Comparison of ENCODE assay signal across 8 cellular contexts in genomic region chr17:45060824-45061605, GRCh38. TPM values are rescaled to one million over a fixed set of nuclear protein-coding genes. Genes with fewer than 3 reads are reported as not detected.
A peak's percentile ranks its signal among the peaks of the same experiment; 100 is the strongest.
DNase-seq lines count a peak whose midpoint lies in the region; ATAC-seq, FAIRE-seq and TF ChIP-seq lines count a peak whose summit lies in the region.

Gene NMT1 (plus strand): TSS chr17:45061317. CDS start chr17:45061330, 13 bp downstream.

- no peaks in the 10 kb centered on the region for H3K36me3 ChIP-seq in bronchial epithelial cell (ENCODE audit: control insufficient read depth, insufficient read depth, low read length)
- H3K36me3 ChIP-seq in small intestine (ENCODE audit: control insufficient read depth in 2 of 2, insufficient read depth in 2 of 2, low read length in 2 of 2): no peaks in the 10 kb centered on the region

- TF ChIP-seq CTCF in AG04449 (IDR thresholded peaks at IDR 0.05; ENCODE audit: insufficient read depth, low read length, missing control alignments) (no peak), WI38 (IDR thresholded peaks at IDR 0.05; ENCODE audit: low read depth, low read length) (no peak), bronchial epithelial cell (IDR thresholded peaks at IDR 0.05; ENCODE audit: insufficient read depth, low read length, severe bottlenecking) (no peak)

- ATAC-seq in GM18907 (IDR thresholded peaks at IDR 0.05; ENCODE audit: unreplicated experiment) (peak; percentile 87), HG03159 (IDR thresholded peaks at IDR 0.05; ENCODE audit: unreplicated experiment) (peak; percentile 83)

- H3K9me3 ChIP-seq in small intestine (ENCODE audit: control insufficient read depth, low read depth): no peaks in the 10 kb centered on the region

- DNase-seq in AG04449 (ENCODE audit: low read depth, low spot score): peak; percentile 92
- peak; percentile 99 for DNase-seq in NCI-H2227 treated with DMSO at 0.1 percent for 48 hours (lab: John Stamatoyannopoulos, UW)
- DNase-seq in bronchial epithelial cell (ENCODE audit: low read depth): peak; percentile 98
- DNase-seq in iPS-NIHi11 (ENCODE audit: low spot score): peak; percentile 92
- DNase-seq in small intestine: peak; percentile 100

- peak within 1 kb of the TSS; percentile 58 to 91 for H3K27ac ChIP-seq in small intestine (ENCODE audit: low read depth in 1 of 2, low read length in 1 of 2)

- no peak for FAIRE-seq in bronchial epithelial cell (lab: Jason Lieb, UNC)
- no peak for FAIRE-seq in small intestine (lab: Jason Lieb, UNC)

- CTCF ChIA-PET in AG04449 (lab: Yijun Ruan, JAX): interaction anchor here (0.9 to 1.6 kb wide), 5 partner anchors 38 to 140 kb away, joined by 3 to 4 read pairs (median 4); partner anchors contain the start of gene ACBD4

- peak within 1 kb of the TSS; percentile 100 for H3K4me3 ChIP-seq in AG04449 (ENCODE audit: low read depth, low read length)
- peak within 1 kb of the TSS; percentile 92 for H3K4me3 ChIP-seq in WI38 (ENCODE audit: low read depth, low read length)
- peak within 1 kb of the TSS; percentile 88 for H3K4me3 ChIP-seq in bronchial epithelial cell (ENCODE audit: low read depth, low read length)
- H3K4me3 ChIP-seq in small intestine (ENCODE audit: low read depth in 1 of 2, low read length in 2 of 2): peak within 1 kb of the TSS; percentile 63 to 67

- WGBS in small intestine, 3 donors: 0 to 1% (median 0%) methylated on average over 49 of the region's 49 CpGs

- H3K4me1 ChIP-seq in small intestine (ENCODE audit: control insufficient read depth in 2 of 2, insufficient read depth in 1 of 2, low read depth in 1 of 2, low read length in 1 of 2): peaks cover 4% of the 10 kb centered on the region in 2 donors

- H3K27me3 ChIP-seq in bronchial epithelial cell (ENCODE audit: control insufficient read depth, insufficient read depth, low read length): no peaks in the 10 kb centered on the region
- no peaks in the 10 kb centered on the region for H3K27me3 ChIP-seq in small intestine (ENCODE audit: control insufficient read depth in 2 of 2, insufficient read depth in 2 of 2, low read length in 2 of 2)

- POLR2A ChIA-PET in AG04449 (lab: Yijun Ruan, JAX): interaction anchor here (0.6 to 1.6 kb wide), 8 partner anchors 9 to 311 kb away, joined by 3 to 7 read pairs (median 4); partner anchors contain the start of genes DCAKD and HEXIM1

RNA-seq across cellular contexts. Expression of gene NMT1, which starts in this region (rescaled TPM):
- total RNA-seq in bronchial epithelial cell: 48.1 and 54.2 TPM in 2 replicates
- 100 to 1,000 TPM in 1 of 3 donors, 10 to 100 TPM in 2; 38.9 to 131 (median 95.1) TPM for polyA plus RNA-seq in small intestine

Comparison
In these comparisons a context has a peak if more than half of its experiments do, and no peak if none do; other contexts are left out.
1. Peak in every context shown above with its lines: DNase-seq, ATAC-seq, H3K4me3 ChIP-seq and H3K27ac ChIP-seq.